Comparison of ENCODE assay signal across 8 cellular contexts in genomic region chr6:11277275-11278206, GRCh38. TPM values are rescaled to one million over a fixed set of nuclear protein-coding genes. Genes with fewer than 3 reads are reported as not detected.
DNase-seq lines count a peak whose midpoint lies in the region; ATAC-seq and TF ChIP-seq lines count a peak whose summit lies in the region.

No MANE protein-coding gene starts in this region.

- H3K4me1 Mint-ChIP-seq in natural killer cell, result peaks cover 49 to 56% of the 10 kb centered on the region in 2 donors

- no peaks in the 10 kb centered on the region for H3K9me3 ChIP-seq in breast epithelium

- H3K36me3 Mint-ChIP-seq in natural killer cell, result peaks cover 1% of the 10 kb centered on the region

- DNase-seq in GM03348 (ENCODE audit: low spot score) (peak; percentile 83), HS-5 (ENCODE audit: low read depth) (peak; percentile 16), breast epithelium (ENCODE audit: low spot score in 2 of 2) (peak in 1 of 2 donors; percentile 40), natural killer cell (no peak), coronary artery (ENCODE audit: low spot score) (no peak), NCI-H1694 (lab: John Stamatoyannopoulos, UW) (no peak)

- H3K27me3 Mint-ChIP-seq in natural killer cell (ENCODE audit: low read depth in 2 of 2), result no peaks in the 10 kb centered on the region

- no peaks in the 10 kb centered on the region for H3K9me3 Mint-ChIP-seq in natural killer cell

- H3K4me3 ChIP-seq in breast epithelium (no peak overlapping the region), coronary artery (no peak overlapping the region)

- intact Hi-C loops in breast epithelium (cut with DNase I; ENCODE audit: low total_unique reads) (loop anchor here (1.0 kb wide), 1 partner anchor 28 kb away; no protein-coding TSS in a partner anchor), natural killer cell (cut with micrococcal nuclease) (loop anchor here (5.0 kb wide), 1 partner anchor 35 kb away; no protein-coding TSS in a partner anchor)

- no peaks in the 10 kb centered on the region for H3K27me3 ChIP-seq in breast epithelium

- H3K36me3 ChIP-seq in breast epithelium, result no peaks in the 10 kb centered on the region

- no peak for TF ChIP-seq CTCF in breast epithelium (IDR thresholded peaks at IDR 0.05)
- TF ChIP-seq CTCF in natural killer cell (IDR thresholded peaks at IDR 0.05), result no peak
- TF ChIP-seq CTCF in coronary artery (IDR thresholded peaks at IDR 0.05), result no peak

- TF ChIP-seq POLR2A in breast epithelium (IDR thresholded peaks at IDR 0.05), result no peak

- peaks cover 0 to 10% of the 10 kb centered on the region in 2 donors for H3K4me1 ChIP-seq in breast epithelium

- H3K27ac ChIP-seq in breast epithelium (peak overlapping the region; percentile 0 to 45), coronary artery (peak overlapping the region in 1 of 2 donors; percentile 25)

- peak overlapping the region; percentile 35 to 82 for H3K27ac Mint-ChIP-seq in natural killer cell

- no peak overlapping the region for H3K4me3 Mint-ChIP-seq in natural killer cell

- peak; percentile 49 for ATAC-seq in GM19463 (IDR thresholded peaks at IDR 0.05; ENCODE audit: unreplicated experiment)
- ATAC-seq in natural killer cell, result peak in 1 of 3 donors; percentile 33
- no peak for ATAC-seq in esophagus mucosa

RNA-seq across cellular contexts. Expression of gene NEDD9, which starts 45.1 kb away (rescaled TPM):
- total RNA-seq in breast epithelium, result 100 to 1,000 TPM in 1 of 3 donors, 10 to 100 TPM in 2; 41.4 to 108 (median 79.2) TPM
- 100 to 1,000 TPM; 106 to 110 (median 107) TPM for total RNA-seq in natural killer cell
- 4.1 TPM for total RNA-seq in esophagus mucosa

Comparison
In these comparisons a context has a peak if more than half of its experiments do, and no peak if none do; other contexts are left out.
1. DNase-seq: peak in GM03348 (single experiment) and HS-5 (single experiment); none in natural killer cell (single experiment), coronary artery (single experiment) and NCI-H1694 (single experiment).